ENCODE assay signal across 9 cellular contexts in the genomic region with DNA sequence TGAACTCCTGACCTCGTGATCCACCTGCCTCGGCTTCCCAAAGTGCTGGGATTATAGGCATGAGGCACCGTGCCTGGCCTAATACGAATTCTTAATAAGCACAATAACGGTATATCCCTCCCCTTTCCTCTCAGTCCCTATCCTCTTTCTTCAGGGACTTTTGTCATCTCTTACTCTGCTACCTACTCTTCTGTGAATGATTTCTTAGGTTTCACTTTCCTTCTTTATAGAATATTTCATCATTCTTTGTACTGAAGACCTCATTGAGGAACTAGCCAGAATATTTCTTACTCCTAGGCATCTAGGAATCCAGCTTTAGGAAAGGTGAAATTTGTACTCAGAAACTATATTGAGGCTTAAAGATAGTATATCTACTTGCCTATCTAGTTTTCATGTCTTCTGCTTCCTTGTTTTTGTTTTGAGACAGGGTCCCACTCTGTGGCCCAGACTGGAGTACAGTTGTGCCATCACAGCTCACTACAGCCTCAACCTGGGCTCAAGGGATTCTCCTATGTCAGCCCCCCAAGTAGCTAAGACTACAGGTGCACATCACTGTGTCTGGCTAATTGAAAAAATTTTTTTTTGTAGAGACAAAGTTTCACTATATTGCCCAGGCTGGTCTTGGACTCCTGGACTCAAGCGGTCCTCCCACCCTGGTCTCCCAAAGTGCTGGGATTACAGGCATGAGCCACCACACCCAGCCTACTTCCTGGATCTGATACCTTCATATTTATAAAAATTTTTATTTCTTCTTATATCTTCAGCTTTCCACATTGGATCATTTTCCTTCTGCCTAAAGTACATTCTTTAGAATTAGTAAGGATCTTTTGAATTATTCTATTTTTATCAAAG.
DNase-seq lines count a peak whose midpoint lies in the region; ATAC-seq, FAIRE-seq and TF ChIP-seq lines count a peak whose summit lies in the region.
"Had no signal": no experiment of that assay in that cellular context is flagged by ENCODE, and none has a peak within 500 bp of the region (broad histone marks: within the 10 kb centered on the region; RNA-seq: fewer than 3 reads in every experiment).

No MANE protein-coding gene starts in this region.

- DNase-seq in K562 (ENCODE audit: extremely low read depth in 1 of 4, low spot score in 3 of 4) (no peak), Peyer's patch (no peak), NCI-H2029 treated with DMSO at 0.1 percent for 48 hours (lab: John Stamatoyannopoulos, UW) (no peak), psoas muscle (no peak), putamen (ENCODE audit: low spot score) (no peak)
- DNase-seq: H7 had no signal

- TF ChIP-seq EP300 in K562 (IDR thresholded peaks at IDR 0.05; ENCODE audit: low read length), result no peak

- H3K4me1 ChIP-seq in K562 (replicated peaks in 1 of 2; ENCODE audit: control insufficient read depth in 2 of 2, insufficient read depth in 2 of 2, low read length in 2 of 2), result no peaks in the 10 kb centered on the region; a peak in 1 of 5 replicates
- H3K4me1 ChIP-seq in Peyer's patch, result no peaks in the 10 kb centered on the region
- no peaks in the 10 kb centered on the region for H3K4me1 ChIP-seq in psoas muscle

- H4K20me1 ChIP-seq in K562 (replicated peaks; ENCODE audit: control insufficient read depth, insufficient read depth, low read length), result no peaks in the 10 kb centered on the region

- H3K9me3 ChIP-seq in K562 (replicated peaks; ENCODE audit: control insufficient read depth, insufficient read depth, low read depth, low read length) (no peaks in the 10 kb centered on the region), Peyer's patch (no peaks in the 10 kb centered on the region), psoas muscle (no peaks in the 10 kb centered on the region)

- H3K36me3 ChIP-seq in K562 (ENCODE audit: control insufficient read depth, insufficient read depth, low read length), result peaks cover 65% of the 10 kb centered on the region
- H3K36me3 ChIP-seq in Peyer's patch, result peaks cover 0 to 19% (median 0%) of the 10 kb centered on the region in 3 donors
- peaks cover 0 to 37% of the 10 kb centered on the region in 2 donors for H3K36me3 ChIP-seq in psoas muscle (ENCODE audit: insufficient read depth in 1 of 2, low read depth in 1 of 2)

- no peak overlapping the region for H2AFZ ChIP-seq in K562 (ENCODE audit: low read depth, low read length)

- H3K4me3 ChIP-seq in K562, result no peak overlapping the region
- no peak overlapping the region for H3K4me3 ChIP-seq in Peyer's patch
- H3K4me3 ChIP-seq in psoas muscle, result no peak overlapping the region

- in situ Hi-C loops in K562 (cut with MboI), result no loop called here

- 96% methylated on average over 5 of the region's 6 CpGs for WGBS in K562 (ENCODE audit: insufficient coverage, low coverage, missing lambda C conversion rate)
- 95 to 98% (median 96%) methylated on average over 6 of the region's 6 CpGs for WGBS in psoas muscle, 3 donors

- TF ChIP-seq CTCF in K562 (IDR thresholded peaks at IDR 0.05 in 2 of 3, conservative IDR thresholded peaks at IDR 0.05 in 1 of 3; ENCODE audit: insufficient read depth in 2 of 3, low read depth in 1 of 3, low read length in 3 of 3), result no peak
- no peak for TF ChIP-seq CTCF in Peyer's patch (IDR thresholded peaks at IDR 0.05)
- no peak for TF ChIP-seq CTCF in psoas muscle (IDR thresholded peaks at IDR 0.05)

- no peak for FAIRE-seq in K562 (lab: Jason Lieb, UNC)

- H3K9ac ChIP-seq in K562 (ENCODE audit: insufficient read depth in 1 of 2, low read depth in 2 of 2, low read length in 2 of 2), result no peak overlapping the region

- H3K27me3 ChIP-seq in K562 (ENCODE audit: control insufficient read depth in 2 of 2, insufficient read depth in 2 of 2, low read length in 2 of 2) (no peaks in the 10 kb centered on the region), Peyer's patch (no peaks in the 10 kb centered on the region), psoas muscle (ENCODE audit: insufficient read depth in 3 of 3, low read length in 2 of 3) (no peaks in the 10 kb centered on the region)

- no peak overlapping the region for H3K4me2 ChIP-seq in K562 (ENCODE audit: insufficient read depth, low read length)

- intact Hi-C loops in K562 (cut with micrococcal nuclease), result no loop called here
- intact Hi-C loops in psoas muscle (cut with DNase I), result no loop called here

- POLR2A ChIA-PET in K562 (lab: Yijun Ruan, JAX), result interaction anchor here (0.7 kb wide), 2 partner anchors 18 to 926 kb away, joined by 3 read pairs; no protein-coding TSS in a partner anchor

- ATAC-seq in GM18498 (IDR thresholded peaks at IDR 0.05; ENCODE audit: unreplicated experiment), result peak; percentile 68
- ATAC-seq in GM19468 (IDR thresholded peaks at IDR 0.05; ENCODE audit: extremely low read depth, unreplicated experiment), result peak; percentile 56
- peak; percentile 80 for ATAC-seq in HG03378 (IDR thresholded peaks at IDR 0.05; ENCODE audit: unreplicated experiment)
- ATAC-seq in K562, result peak; percentile 55; the same call in 2 of the 3 replicates
- no peak for ATAC-seq in psoas muscle

- no peak for TF ChIP-seq POLR2A in K562 (conservative IDR thresholded peaks at IDR 0.05)
- no peak for TF ChIP-seq POLR2A in Peyer's patch (IDR thresholded peaks at IDR 0.05)

- no peak for TF ChIP-seq RAD21 in K562 (CRISPR knock-in tag; conservative IDR thresholded peaks at IDR 0.05 in 1 of 2, IDR thresholded peaks at IDR 0.05 in 1 of 2)

- H3K79me2 ChIP-seq in K562 (ENCODE audit: control insufficient read depth, insufficient read depth, low read length), result no peaks in the 10 kb centered on the region

- CTCF ChIA-PET in K562 (lab: Yijun Ruan, JAX; ENCODE audit: low intra/inter-chr PET ratio), result no interaction called here

- H3K27ac ChIP-seq in K562 (ENCODE audit: extremely low read depth, low read depth, low read length), result no peak overlapping the region
- no peak overlapping the region for H3K27ac ChIP-seq in Peyer's patch
- H3K27ac ChIP-seq in psoas muscle, result no peak overlapping the region

- BruUV-seq in K562 (replicated peaks; lab: Mats Ljungman, UMichigan), result no TSS peak

- H3K9me1 ChIP-seq in K562 (ENCODE audit: control insufficient read depth, insufficient read depth, low read length), result no peaks in the 10 kb centered on the region

TF ChIP-seq in K562, 482 proteins besides CTCF, POLR2A, EP300 and RAD21 (continues in another document):
- TF ChIP-seq SMAD4 (CRISPR knock-in tag; conservative IDR thresholded peaks at IDR 0.05) (no peak), ZSCAN29 (IDR thresholded peaks at IDR 0.05) (no peak), TCF15 (CRISPR knock-in tag; IDR thresholded peaks at IDR 0.05) (no peak), NCOR1 (IDR thresholded peaks at IDR 0.05) (no peak), SPI1 (IDR thresholded peaks at IDR 0.05; ENCODE audit: borderline replicate concordance, low read depth, low read length) (no peak), MAZ (CRISPR knock-in tag; conservative IDR thresholded peaks at IDR 0.05 in 1 of 2, IDR thresholded peaks at IDR 0.05 in 1 of 2) (no peak), ZNF3 (CRISPR knock-in tag; IDR thresholded peaks at IDR 0.05) (no peak), RERE (CRISPR knock-in tag; IDR thresholded peaks at IDR 0.05; ENCODE audit: borderline replicate concordance) (no peak), NFATC3 (IDR thresholded peaks at IDR 0.05) (no peak), TEAD2 (tag; IDR thresholded peaks at IDR 0.05) (no peak), CREBBP (IDR thresholded peaks at IDR 0.05; ENCODE audit: low read depth, low read length) (no peak), ZNF57 (CRISPR knock-in tag; IDR thresholded peaks at IDR 0.05) (no peak)

Comparison
In these comparisons a context has a peak if more than half of its experiments do, and no peak if none do; other contexts are left out.
1. ATAC-seq: peak in GM18498 (single experiment), GM19468 (single experiment), HG03378 (single experiment) and K562 (single experiment); none in psoas muscle (0 of 4).